In the genomic region with DNA sequence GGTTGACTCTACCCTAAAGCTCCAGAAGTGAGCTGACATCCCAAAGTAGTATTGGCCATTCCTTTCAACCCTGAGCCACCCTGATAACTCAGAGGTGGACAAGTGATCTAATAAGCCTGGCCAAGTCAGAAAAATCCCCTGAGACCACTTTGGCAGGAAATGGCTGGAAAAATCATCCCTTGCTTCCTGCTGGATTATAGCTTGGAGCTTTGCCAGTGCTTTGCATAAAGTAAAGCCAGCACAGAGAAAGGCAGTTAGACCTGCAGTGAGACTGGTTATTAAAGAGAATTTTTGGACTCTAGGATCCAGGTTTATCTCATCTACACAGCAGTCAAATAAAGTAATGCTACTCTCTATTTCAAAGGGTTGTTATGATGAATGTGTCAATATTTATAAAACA, we compare ENCODE assay signal across 20 cellular contexts. TPM values are rescaled to one million over a fixed set of nuclear protein-coding genes. Genes with fewer than 3 reads are reported as not detected.
DNase-seq lines count a peak whose midpoint lies in the region; ATAC-seq and TF ChIP-seq lines count a peak whose summit lies in the region.
"Had no signal": no experiment of that assay in that cellular context is flagged by ENCODE, and none has a peak within 500 bp of the region (broad histone marks: within the 10 kb centered on the region; RNA-seq: fewer than 3 reads in every experiment).

No MANE protein-coding gene starts in this region.

- peak overlapping the region in 1 of 2 donors; percentile 49 for H3K9ac ChIP-seq in colonic mucosa (ENCODE audit: low read depth in 2 of 2, low read length in 2 of 2)

- intact Hi-C loops in colonic mucosa (cut with DNase I): no loop called here
- intact Hi-C loops in lower lobe of right lung (cut with DNase I): no loop called here

- H3K27ac ChIP-seq in colonic mucosa (peak overlapping the region; percentile 51), lower lobe of right lung (no peak overlapping the region)
- H3K27ac ChIP-seq: thoracic aorta had no signal

- H3K9me3 ChIP-seq in colonic mucosa (no peaks in the 10 kb centered on the region), lower lobe of right lung (no peaks in the 10 kb centered on the region)
- H3K9me3 ChIP-seq: thoracic aorta had no signal

- H3K27me3 ChIP-seq in colonic mucosa (no peaks in the 10 kb centered on the region), lower lobe of right lung (ENCODE audit: low read depth) (no peaks in the 10 kb centered on the region)

- TF ChIP-seq CTCF in colonic mucosa (IDR thresholded peaks at IDR 0.05) (no peak), lower lobe of right lung (IDR thresholded peaks at IDR 0.05) (no peak)

- no peak overlapping the region for H3K4me3 ChIP-seq in colonic mucosa
- H3K4me3 ChIP-seq in lower lobe of right lung: no peak overlapping the region
- H3K4me3 ChIP-seq: thoracic aorta had no signal

- ATAC-seq in GM18519 (IDR thresholded peaks at IDR 0.05; ENCODE audit: low FRiP score, unreplicated experiment) (no peak), lower lobe of right lung (no peak)
- ATAC-seq: activated CD8-positive, alpha-beta T cell treated with anti-CD3 and anti-CD28 coated beads, Interleukin-2, amount 10 ng/mL, durations not matched to agents 7 days and 5 days; activated naive CD8-positive, alpha-beta T cell treated with anti-CD3 and anti-CD28 coated beads, Interleukin-2, amount 50 U/mL, for 24 hours; HCT116 had no signal

- peak; percentile 46 for DNase-seq in DMS53 (lab: John Stamatoyannopoulos, UW)
- peak; percentile 21 for DNase-seq in M059J (ENCODE audit: low read depth)
- peak; percentile 60 for DNase-seq in colonic mucosa
- DNase-seq in myocyte (ENCODE audit: low read depth): peak; percentile 26
- no peak for DNase-seq in Kasumi-1 (lab: John Stamatoyannopoulos, UW)
- no peak for DNase-seq in NK-92 treated with Interleukin-12 subunit alpha and Interleukin-12 subunit beta, amount 100 ng/mL, for 24 hours (lab: John Stamatoyannopoulos, UW)
- DNase-seq in lower lobe of right lung: no peak
- DNase-seq: activated CD8-positive, alpha-beta T cell treated with anti-CD3 and anti-CD28 coated beads, Interleukin-2, amount 10 ng/mL, durations not matched to agents 7 days and 5 days; activated naive CD8-positive, alpha-beta T cell treated with anti-CD3 and anti-CD28 coated beads, Interleukin-2, amount 50 U/mL, for 24 hours; caudate nucleus; endodermal cell; immature natural killer cell; NCI-H1105 treated with DMSO at 0.1 percent for 48 hours; occipital lobe; stimulated activated CD4-positive, alpha-beta T cell treated with anti-CD3 and anti-CD28 coated beads, Interleukin-4, amount 100 ng/mL, for 24 hours had no signal

- no peaks in the 10 kb centered on the region for H3K4me1 ChIP-seq in colonic mucosa
- H3K4me1 ChIP-seq in lower lobe of right lung: peaks cover 3% of the 10 kb centered on the region

- H3K36me3 ChIP-seq in colonic mucosa: no peaks in the 10 kb centered on the region
- H3K36me3 ChIP-seq in lower lobe of right lung: no peaks in the 10 kb centered on the region
- H3K36me3 ChIP-seq: thoracic aorta had no signal

RNA-seq across cellular contexts. Expression of gene CXCL3, which starts 6.4 kb away (rescaled TPM):
- total RNA-seq in M059J (2014; rRNA removed; shearing (Covaris generic)): 0.81 and 6.3 TPM in 2 replicates
- total RNA-seq in colonic mucosa (10 to 100 TPM; 17.5 to 20.2 TPM), myocyte (1.8 and 3.1 TPM in 2 replicates), lower lobe of right lung (12.1 TPM)
- 0.11 TPM for polyA plus RNA-seq in myocyte (2012)
- total RNA-seq: activated CD8-positive, alpha-beta T cell treated with anti-CD3 and anti-CD28 coated beads, Interleukin-2, amount 10 ng/mL, durations not matched to agents 7 days and 5 days; OCI-LY7 had no signal
- polyA plus RNA-seq: immature natural killer cell had no signal

RNA-seq across cellular contexts. Expression of gene CXCL5, which starts 33.6 kb away (rescaled TPM):
- 0.62 and 0.74 TPM in 2 replicates for total RNA-seq in M059J (2014; rRNA removed; shearing (Covaris generic))
- 1 to 10 TPM in 1 of 2 donors, under 1 TPM in 1; 0.13 to 1.0 TPM for total RNA-seq in colonic mucosa
- not detected in 2 replicates for total RNA-seq in myocyte
- not detected for polyA plus RNA-seq in myocyte (2012)
- 5.4 TPM for total RNA-seq in lower lobe of right lung
- total RNA-seq: activated CD8-positive, alpha-beta T cell treated with anti-CD3 and anti-CD28 coated beads, Interleukin-2, amount 10 ng/mL, durations not matched to agents 7 days and 5 days; OCI-LY7 had no signal

RNA-seq across cellular contexts. Expression of gene PPBP, which starts 44.1 kb away (rescaled TPM):
- total RNA-seq in M059J (2014; rRNA removed; shearing (Covaris generic)): not detected in 2 replicates
- total RNA-seq in colonic mucosa (not detected), myocyte (not detected in 2 replicates), lower lobe of right lung (9.7 TPM)
- not detected for polyA plus RNA-seq in myocyte (2012)
- total RNA-seq: activated CD8-positive, alpha-beta T cell treated with anti-CD3 and anti-CD28 coated beads, Interleukin-2, amount 10 ng/mL, durations not matched to agents 7 days and 5 days; endodermal cell; mesothelial cell of epicardium; OCI-LY7; thoracic aorta had no signal

RNA-seq across cellular contexts. Expression of gene PF4, which starts 50.2 kb away (rescaled TPM):
- total RNA-seq in M059J (2014; rRNA removed; shearing (Covaris generic)): not detected in 2 replicates
- total RNA-seq in colonic mucosa: 1 to 10 TPM; 1.1 to 1.2 TPM
- not detected in 2 replicates for total RNA-seq in myocyte
- polyA plus RNA-seq in myocyte (2012): not detected
- total RNA-seq in lower lobe of right lung: 5.0 TPM
- total RNA-seq: activated CD8-positive, alpha-beta T cell treated with anti-CD3 and anti-CD28 coated beads, Interleukin-2, amount 10 ng/mL, durations not matched to agents 7 days and 5 days; mesothelial cell of epicardium; occipital lobe; OCI-LY7; thoracic aorta had no signal

Comparison
In these comparisons a context has a peak if more than half of its experiments do, and no peak if none do; other contexts are left out.
1. DNase-seq: peak in DMS53 (single experiment), M059J (single experiment), colonic mucosa (single experiment) and myocyte (single experiment); none in Kasumi-1 (0 of 2), NK-92 treated with Interleukin-12 subunit alpha and Interleukin-12 subunit beta, amount 100 ng/mL, for 24 hours (single experiment) and lower lobe of right lung (single experiment).
2. RNA of gene PPBP, which starts 44.1 kb away (total RNA-seq): 9.7 TPM in lower lobe of right lung (single experiment); not detected in M059J, not detected in colonic mucosa and not detected in myocyte; every median in the first group is over 10 times any median in the second.